In the genomic region with DNA sequence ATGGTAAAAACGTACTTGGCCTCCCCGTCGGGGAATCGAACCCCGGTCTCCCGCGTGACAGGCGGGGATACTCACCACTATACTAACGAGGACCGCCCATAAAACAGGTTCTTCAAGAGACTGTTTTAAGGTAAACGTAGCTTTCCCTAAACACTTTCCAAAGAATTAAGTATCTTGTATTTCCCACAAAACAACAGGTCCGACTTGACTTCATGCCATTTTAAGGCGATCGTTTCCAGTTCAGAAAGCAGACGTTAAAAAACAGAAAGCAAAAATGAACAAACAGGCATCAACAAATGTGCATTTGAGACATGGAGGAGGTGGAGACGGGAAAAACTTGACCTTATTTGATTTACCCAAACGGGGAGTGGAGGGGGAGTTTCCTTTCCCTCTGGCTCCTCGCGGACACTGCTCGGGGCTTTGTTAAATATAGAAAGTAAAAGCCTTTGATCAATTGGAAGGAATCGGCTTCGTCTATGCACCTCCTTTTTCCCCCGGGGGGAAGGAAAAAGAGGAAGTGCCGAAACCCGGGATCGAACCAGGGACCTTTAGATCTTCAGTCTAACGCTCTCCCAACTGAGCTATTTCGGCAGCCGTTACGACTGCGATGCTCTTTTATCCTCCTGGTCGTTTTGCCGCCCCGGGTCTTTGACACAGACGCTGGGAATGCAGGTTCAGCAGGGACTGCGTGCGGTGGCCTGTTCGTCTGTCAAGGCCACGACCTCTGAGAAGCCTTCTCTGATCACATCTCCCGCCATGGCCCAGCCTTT, we compare ENCODE assay signal across 8 cellular contexts. TPM values are rescaled to one million over a fixed set of nuclear protein-coding genes. Genes with fewer than 3 reads are reported as not detected.
DNase-seq lines count a peak whose midpoint lies in the region; ATAC-seq and TF ChIP-seq lines count a peak whose summit lies in the region.

No MANE protein-coding gene starts in this region.

- no peaks in the 10 kb centered on the region for H3K9me3 ChIP-seq in mucosa of rectum (ENCODE audit: control insufficient read depth in 2 of 2, low read length in 2 of 2)

- H3K4me3 ChIP-seq in ACC112 (ENCODE audit: low read depth, low read length): peak overlapping the region; percentile 94
- H3K4me3 ChIP-seq in mucosa of rectum (ENCODE audit: low read length in 2 of 2): peak overlapping the region; percentile 85 to 90

- H3K27ac Mint-ChIP-seq in activated CD8-positive, alpha-beta T cell treated with anti-CD3 and anti-CD28 coated beads, Interleukin-2, amount 10 ng/mL, durations not matched to agents 7 days and 5 days: peak overlapping the region; percentile 93
- peak overlapping the region; percentile 98 for H3K27ac Mint-ChIP-seq in endothelial cell (ENCODE audit: unreplicated experiment)

- H2AFZ ChIP-seq in ACC112 (ENCODE audit: low read length, unreplicated experiment): peak overlapping the region; percentile 70

- H3K9me3 Mint-ChIP-seq in activated CD8-positive, alpha-beta T cell treated with anti-CD3 and anti-CD28 coated beads, Interleukin-2, amount 10 ng/mL, durations not matched to agents 7 days and 5 days (ENCODE audit: insufficient read depth): no peaks in the 10 kb centered on the region
- H3K9me3 Mint-ChIP-seq in endothelial cell (ENCODE audit: unreplicated experiment): no peaks in the 10 kb centered on the region

- POLR2A ChIA-PET in activated CD8-positive, alpha-beta T cell treated with anti-CD3 and anti-CD28 coated beads, Interleukin-2, amount 10 ng/mL, durations not matched to agents 7 days and 5 days (lab: Charles Lee): interaction anchor here (0.6 to 6.0 kb wide), 8 partner anchors 8 to 16 kb away, joined by 3 to 35 read pairs (median 8); partner anchors contain the start of gene UBC

- peaks cover 40% of the 10 kb centered on the region for H3K4me1 Mint-ChIP-seq in activated CD8-positive, alpha-beta T cell treated with anti-CD3 and anti-CD28 coated beads, Interleukin-2, amount 10 ng/mL, durations not matched to agents 7 days and 5 days (ENCODE audit: low read depth)
- peaks cover 16% of the 10 kb centered on the region for H3K4me1 Mint-ChIP-seq in endothelial cell (ENCODE audit: unreplicated experiment)

- H3K79me2 ChIP-seq in ACC112 (ENCODE audit: control insufficient read depth, insufficient read depth, low read length, unreplicated experiment): no peaks in the 10 kb centered on the region

- peak; percentile 69 for ATAC-seq in GM19438 (IDR thresholded peaks at IDR 0.05; ENCODE audit: low read depth, unreplicated experiment)
- ATAC-seq in HG03575 (IDR thresholded peaks at IDR 0.05; ENCODE audit: extremely low read depth, insufficient number of reproducible peaks, low FRiP score, unreplicated experiment): peak; percentile 39
- peak; percentile 88 for ATAC-seq in activated CD8-positive, alpha-beta T cell treated with anti-CD3 and anti-CD28 coated beads, Interleukin-2, amount 10 ng/mL, durations not matched to agents 7 days and 5 days

- CTCF ChIA-PET in activated CD8-positive, alpha-beta T cell treated with anti-CD3 and anti-CD28 coated beads, Interleukin-2, amount 10 ng/mL, durations not matched to agents 7 days and 5 days (lab: Charles Lee): interaction anchor here (0.8 to 16.8 kb wide), 6 partner anchors 9 to 66 kb away, joined by 3 to 391 read pairs (median 10); partner anchors contain the start of genes BRI3BP and UBC

- peaks cover 4% of the 10 kb centered on the region for H3K27me3 Mint-ChIP-seq in activated CD8-positive, alpha-beta T cell treated with anti-CD3 and anti-CD28 coated beads, Interleukin-2, amount 10 ng/mL, durations not matched to agents 7 days and 5 days (ENCODE audit: low read depth)
- peaks cover 24% of the 10 kb centered on the region for H3K27me3 Mint-ChIP-seq in endothelial cell (ENCODE audit: unreplicated experiment)

- peak overlapping the region; percentile 86 for H3K4me3 Mint-ChIP-seq in activated CD8-positive, alpha-beta T cell treated with anti-CD3 and anti-CD28 coated beads, Interleukin-2, amount 10 ng/mL, durations not matched to agents 7 days and 5 days
- H3K4me3 Mint-ChIP-seq in endothelial cell (ENCODE audit: unreplicated experiment): peak overlapping the region; percentile 97

- peak overlapping the region; percentile 84 to 90 for H3K9ac ChIP-seq in mucosa of rectum (ENCODE audit: low read depth in 1 of 2, low read length in 2 of 2)

- H3K27me3 ChIP-seq in ACC112 (ENCODE audit: insufficient read depth, low read length): no peaks in the 10 kb centered on the region
- no peaks in the 10 kb centered on the region for H3K27me3 ChIP-seq in mucosa of rectum (ENCODE audit: control insufficient read depth in 2 of 2, insufficient read depth in 2 of 2, low read length in 2 of 2)

- H3K27ac ChIP-seq in ACC112 (ENCODE audit: low read depth, low read length) (peak overlapping the region; percentile 81), mucosa of rectum (ENCODE audit: low read depth in 2 of 2, low read length in 2 of 2) (peak overlapping the region; percentile 94 to 96)

- TF ChIP-seq CTCF in endothelial cell (IDR thresholded peaks at IDR 0.05; ENCODE audit: unreplicated experiment): no peak

- peaks cover 20% of the 10 kb centered on the region for H3K36me3 Mint-ChIP-seq in activated CD8-positive, alpha-beta T cell treated with anti-CD3 and anti-CD28 coated beads, Interleukin-2, amount 10 ng/mL, durations not matched to agents 7 days and 5 days (ENCODE audit: low read depth)
- H3K36me3 Mint-ChIP-seq in endothelial cell (ENCODE audit: low read depth, unreplicated experiment): peaks cover 11% of the 10 kb centered on the region

- DNase-seq in activated CD8-positive, alpha-beta T cell treated with anti-CD3 and anti-CD28 coated beads, Interleukin-2, amount 10 ng/mL, durations not matched to agents 7 days and 5 days: peak; percentile 95
- DNase-seq in endothelial cell (ENCODE audit: low spot score) (peak; percentile 87), NCI-H1436 (lab: John Stamatoyannopoulos, UW) (no peak)
- peak; percentile 76 to 89 for DNase-seq in stimulated activated CD8-positive, alpha-beta memory T cell treated with anti-CD3 and anti-CD28 coated beads, Interleukin-7, amount 100 ng/mL, for 1 hour (ENCODE audit: low read depth in 2 of 2)

- H3K4me1 ChIP-seq in ACC112 (ENCODE audit: control insufficient read depth, insufficient read depth, low read length, unreplicated experiment): peaks cover 16% of the 10 kb centered on the region
- peaks cover 8 to 13% of the 10 kb centered on the region in 2 donors for H3K4me1 ChIP-seq in mucosa of rectum (ENCODE audit: control insufficient read depth in 2 of 2, insufficient read depth in 2 of 2, low read length in 2 of 2)

- H3K36me3 ChIP-seq in ACC112 (ENCODE audit: insufficient read depth, low read length): no peaks in the 10 kb centered on the region
- no peaks in the 10 kb centered on the region for H3K36me3 ChIP-seq in mucosa of rectum (ENCODE audit: control insufficient read depth in 2 of 2, insufficient read depth in 2 of 2, low read length in 2 of 2)

RNA-seq across cellular contexts. Expression of gene UBC, which starts 13.1 kb away (rescaled TPM):
- total RNA-seq in activated CD8-positive, alpha-beta T cell treated with anti-CD3 and anti-CD28 coated beads, Interleukin-2, amount 10 ng/mL, durations not matched to agents 7 days and 5 days: 100 to 1,000 TPM; 974 to 998 TPM
- total RNA-seq in endothelial cell (ENCODE audit: unreplicated experiment): 765 TPM
